Comparison of ENCODE assay signal across 1 cellular context in the genomic region with DNA sequence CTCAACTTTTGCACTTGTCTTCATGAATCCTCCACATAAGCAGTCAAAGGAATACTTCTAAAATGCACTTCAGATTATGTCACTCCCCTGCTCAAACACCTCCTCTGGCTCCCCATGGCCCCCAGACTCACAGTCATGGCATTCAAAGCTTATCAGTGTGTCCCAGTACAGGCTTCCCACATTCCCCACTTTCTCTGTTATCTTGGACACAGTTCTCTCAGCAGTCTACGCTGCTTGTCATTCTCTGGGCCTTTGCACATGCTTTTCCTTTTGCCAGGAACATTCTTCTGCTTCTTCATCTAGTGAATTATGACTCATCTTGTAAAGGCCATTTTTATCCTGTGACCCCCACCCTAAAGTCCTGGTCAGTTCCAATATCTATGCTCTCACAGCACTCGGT.
TF ChIP-seq lines count a peak whose summit lies in the region.

No MANE protein-coding gene starts in this region.

TF ChIP-seq in K562, 482 proteins besides CTCF, POLR2A, EP300 and RAD21 (continued from another document and continues in another):
- TF ChIP-seq, protein P1, sequence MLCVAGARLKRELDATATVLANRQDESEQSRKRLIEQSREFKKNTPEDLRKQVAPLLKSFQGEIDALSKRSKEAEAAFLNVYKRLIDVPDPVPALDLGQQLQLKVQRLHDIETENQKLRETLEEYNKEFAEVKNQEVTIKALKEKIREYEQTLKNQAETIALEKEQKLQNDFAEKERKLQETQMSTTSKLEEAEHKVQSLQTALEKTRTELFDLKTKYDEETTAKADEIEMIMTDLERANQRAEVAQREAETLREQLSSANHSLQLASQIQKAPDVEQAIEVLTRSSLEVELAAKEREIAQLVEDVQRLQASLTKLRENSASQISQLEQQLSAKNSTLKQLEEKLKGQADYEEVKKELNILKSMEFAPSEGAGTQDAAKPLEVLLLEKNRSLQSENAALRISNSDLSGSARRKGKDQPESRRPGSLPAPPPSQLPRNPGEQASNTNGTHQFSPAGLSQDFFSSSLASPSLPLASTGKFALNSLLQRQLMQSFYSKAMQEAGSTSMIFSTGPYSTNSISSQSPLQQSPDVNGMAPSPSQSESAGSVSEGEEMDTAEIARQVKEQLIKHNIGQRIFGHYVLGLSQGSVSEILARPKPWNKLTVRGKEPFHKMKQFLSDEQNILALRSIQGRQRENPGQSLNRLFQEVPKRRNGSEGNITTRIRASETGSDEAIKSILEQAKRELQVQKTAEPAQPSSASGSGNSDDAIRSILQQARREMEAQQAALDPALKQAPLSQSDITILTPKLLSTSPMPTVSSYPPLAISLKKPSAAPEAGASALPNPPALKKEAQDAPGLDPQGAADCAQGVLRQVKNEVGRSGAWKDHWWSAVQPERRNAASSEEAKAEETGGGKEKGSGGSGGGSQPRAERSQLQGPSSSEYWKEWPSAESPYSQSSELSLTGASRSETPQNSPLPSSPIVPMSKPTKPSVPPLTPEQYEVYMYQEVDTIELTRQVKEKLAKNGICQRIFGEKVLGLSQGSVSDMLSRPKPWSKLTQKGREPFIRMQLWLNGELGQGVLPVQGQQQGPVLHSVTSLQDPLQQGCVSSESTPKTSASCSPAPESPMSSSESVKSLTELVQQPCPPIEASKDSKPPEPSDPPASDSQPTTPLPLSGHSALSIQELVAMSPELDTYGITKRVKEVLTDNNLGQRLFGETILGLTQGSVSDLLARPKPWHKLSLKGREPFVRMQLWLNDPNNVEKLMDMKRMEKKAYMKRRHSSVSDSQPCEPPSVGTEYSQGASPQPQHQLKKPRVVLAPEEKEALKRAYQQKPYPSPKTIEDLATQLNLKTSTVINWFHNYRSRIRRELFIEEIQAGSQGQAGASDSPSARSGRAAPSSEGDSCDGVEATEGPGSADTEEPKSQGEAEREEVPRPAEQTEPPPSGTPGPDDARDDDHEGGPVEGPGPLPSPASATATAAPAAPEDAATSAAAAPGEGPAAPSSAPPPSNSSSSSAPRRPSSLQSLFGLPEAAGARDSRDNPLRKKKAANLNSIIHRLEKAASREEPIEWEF (CRISPR knock-in tag; IDR thresholded peaks at IDR 0.05), result no peak
- peak; percentile 53 for TF ChIP-seq ARID1B (IDR thresholded peaks at IDR 0.05)
- TF ChIP-seq JUN (IDR thresholded peaks at IDR 0.05; ENCODE audit: borderline replicate concordance, low read depth, low read length), result no peak
- no peak for TF ChIP-seq JUN (CRISPR knock-in tag; IDR thresholded peaks at IDR 0.05; ENCODE audit: borderline replicate concordance)
- no peak for TF ChIP-seq FOXA3 (CRISPR knock-in tag; conservative IDR thresholded peaks at IDR 0.05 in 1 of 2, IDR thresholded peaks at IDR 0.05 in 1 of 2)
- TF ChIP-seq HDAC1 (IDR thresholded peaks at IDR 0.05), result peak in 1 of 2 experiments; percentile 37; a peak in 1 of 4 replicates
- TF ChIP-seq, protein P2, sequence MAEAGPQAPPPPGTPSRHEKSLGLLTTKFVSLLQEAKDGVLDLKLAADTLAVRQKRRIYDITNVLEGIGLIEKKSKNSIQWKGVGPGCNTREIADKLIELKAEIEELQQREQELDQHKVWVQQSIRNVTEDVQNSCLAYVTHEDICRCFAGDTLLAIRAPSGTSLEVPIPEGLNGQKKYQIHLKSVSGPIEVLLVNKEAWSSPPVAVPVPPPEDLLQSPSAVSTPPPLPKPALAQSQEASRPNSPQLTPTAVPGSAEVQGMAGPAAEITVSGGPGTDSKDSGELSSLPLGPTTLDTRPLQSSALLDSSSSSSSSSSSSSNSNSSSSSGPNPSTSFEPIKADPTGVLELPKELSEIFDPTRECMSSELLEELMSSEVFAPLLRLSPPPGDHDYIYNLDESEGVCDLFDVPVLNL (CRISPR knock-in tag; IDR thresholded peaks at IDR 0.05; ENCODE audit: low read depth), result no peak
- TF ChIP-seq TRIM24 (IDR thresholded peaks at IDR 0.05), result peak in 1 of 2 experiments; percentile 25; a peak in 1 of 4 replicates
- no peak for TF ChIP-seq GTF2A2 (tag; IDR thresholded peaks at IDR 0.05)
- TF ChIP-seq SMARCA4 (IDR thresholded peaks at IDR 0.05), result 0 out of 2 replicates have a peak, but pooled peaks have one; percentile 18
- no peak for TF ChIP-seq CREM (IDR thresholded peaks at IDR 0.05; ENCODE audit: low read depth)
- no peak for TF ChIP-seq ZNF239 (CRISPR knock-in tag; IDR thresholded peaks at IDR 0.05)
- no peak for TF ChIP-seq NRF1 (conservative IDR thresholded peaks at IDR 0.05 in 1 of 2, IDR thresholded peaks at IDR 0.05 in 1 of 2)
- TF ChIP-seq NFIC (IDR thresholded peaks at IDR 0.05), result peak; percentile 22; the same call in 1 of the 2 replicates
- no peak for TF ChIP-seq HNRNPK (IDR thresholded peaks at IDR 0.05; ENCODE audit: low read depth, low read length, poor library complexity, severe bottlenecking)
- no peak for TF ChIP-seq ZNF124 (CRISPR knock-in tag; IDR thresholded peaks at IDR 0.05)
- TF ChIP-seq CBFA2T2 (conservative IDR thresholded peaks at IDR 0.05), result peak; percentile 59; the same call in 1 of the 2 replicates
- TF ChIP-seq ZNF253 (CRISPR knock-in tag; conservative IDR thresholded peaks at IDR 0.05), result no peak
- TF ChIP-seq, protein P3, sequence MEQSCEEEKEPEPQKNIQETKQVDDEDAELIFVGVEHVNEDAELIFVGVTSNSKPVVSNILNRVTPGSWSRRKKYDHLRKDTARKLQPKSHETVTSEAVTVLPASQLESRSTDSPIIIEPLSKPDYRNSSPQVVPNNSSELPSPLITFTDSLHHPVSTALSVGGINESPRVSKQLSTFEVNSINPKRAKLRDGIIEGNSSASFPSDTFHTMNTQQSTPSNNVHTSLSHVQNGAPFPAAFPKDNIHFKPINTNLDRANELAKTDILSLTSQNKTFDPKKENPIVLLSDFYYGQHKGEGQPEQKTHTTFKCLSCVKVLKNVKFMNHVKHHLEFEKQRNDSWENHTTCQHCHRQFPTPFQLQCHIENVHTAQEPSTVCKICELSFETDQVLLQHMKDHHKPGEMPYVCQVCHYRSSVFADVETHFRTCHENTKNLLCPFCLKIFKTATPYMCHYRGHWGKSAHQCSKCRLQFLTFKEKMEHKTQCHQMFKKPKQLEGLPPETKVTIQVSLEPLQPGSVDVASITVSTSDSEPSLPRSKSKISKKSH (CRISPR knock-in tag; IDR thresholded peaks at IDR 0.05), result no peak
- no peak for TF ChIP-seq DNMT1 (IDR thresholded peaks at IDR 0.05)
- TF ChIP-seq ETV1 (tag; conservative IDR thresholded peaks at IDR 0.05; ENCODE audit: low read depth), result no peak
- TF ChIP-seq, protein P4, sequence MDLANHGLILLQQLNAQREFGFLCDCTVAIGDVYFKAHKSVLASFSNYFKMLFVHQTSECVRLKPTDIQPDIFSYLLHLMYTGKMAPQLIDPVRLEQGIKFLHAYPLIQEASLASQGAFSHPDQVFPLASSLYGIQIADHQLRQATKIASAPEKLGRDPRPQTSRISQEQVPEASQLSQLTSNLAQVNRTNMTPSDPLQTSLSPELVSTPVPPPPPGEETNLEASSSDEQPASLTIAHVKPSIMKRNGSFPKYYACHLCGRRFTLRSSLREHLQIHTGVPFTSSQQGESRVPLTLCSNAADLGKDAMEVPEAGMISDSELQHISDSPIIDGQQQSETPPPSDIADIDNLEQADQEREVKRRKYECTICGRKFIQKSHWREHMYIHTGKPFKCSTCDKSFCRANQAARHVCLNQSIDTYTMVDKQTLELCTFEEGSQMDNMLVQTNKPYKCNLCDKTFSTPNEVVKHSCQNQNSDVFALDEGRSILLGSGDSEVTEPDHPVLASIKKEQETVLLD (IDR thresholded peaks at IDR 0.05), result 0 out of 2 replicates have a peak, but pooled peaks have one; percentile 31
- no peak for TF ChIP-seq ZNF274 (IDR thresholded peaks at IDR 0.05; ENCODE audit: borderline replicate concordance, low read depth, low read length)
- TF ChIP-seq TCF7 (IDR thresholded peaks at IDR 0.05; ENCODE audit: borderline replicate concordance), result no peak
- TF ChIP-seq SMARCA5 (IDR thresholded peaks at IDR 0.05), result peak; percentile 30; the same call in 1 of the 2 replicates
- TF ChIP-seq CREB1 (IDR thresholded peaks at IDR 0.05), result no peak
- TF ChIP-seq CREB1 (CRISPR knock-in tag; IDR thresholded peaks at IDR 0.05), result no peak
- peak; percentile 9; the same call in 1 of the 2 replicates for TF ChIP-seq KLF16 (IDR thresholded peaks at IDR 0.05)
- 0 out of 2 replicates have a peak, but pooled peaks have one; percentile 26 for TF ChIP-seq SMARCE1 (IDR thresholded peaks at IDR 0.05)
- TF ChIP-seq ZNF431 (CRISPR knock-in tag; IDR thresholded peaks at IDR 0.05), result no peak
- TF ChIP-seq NELFE (IDR thresholded peaks at IDR 0.05; ENCODE audit: insufficient read depth, insufficient read length), result no peak
- TF ChIP-seq TEAD2 (tag; IDR thresholded peaks at IDR 0.05), result no peak
- TF ChIP-seq, protein P5, sequence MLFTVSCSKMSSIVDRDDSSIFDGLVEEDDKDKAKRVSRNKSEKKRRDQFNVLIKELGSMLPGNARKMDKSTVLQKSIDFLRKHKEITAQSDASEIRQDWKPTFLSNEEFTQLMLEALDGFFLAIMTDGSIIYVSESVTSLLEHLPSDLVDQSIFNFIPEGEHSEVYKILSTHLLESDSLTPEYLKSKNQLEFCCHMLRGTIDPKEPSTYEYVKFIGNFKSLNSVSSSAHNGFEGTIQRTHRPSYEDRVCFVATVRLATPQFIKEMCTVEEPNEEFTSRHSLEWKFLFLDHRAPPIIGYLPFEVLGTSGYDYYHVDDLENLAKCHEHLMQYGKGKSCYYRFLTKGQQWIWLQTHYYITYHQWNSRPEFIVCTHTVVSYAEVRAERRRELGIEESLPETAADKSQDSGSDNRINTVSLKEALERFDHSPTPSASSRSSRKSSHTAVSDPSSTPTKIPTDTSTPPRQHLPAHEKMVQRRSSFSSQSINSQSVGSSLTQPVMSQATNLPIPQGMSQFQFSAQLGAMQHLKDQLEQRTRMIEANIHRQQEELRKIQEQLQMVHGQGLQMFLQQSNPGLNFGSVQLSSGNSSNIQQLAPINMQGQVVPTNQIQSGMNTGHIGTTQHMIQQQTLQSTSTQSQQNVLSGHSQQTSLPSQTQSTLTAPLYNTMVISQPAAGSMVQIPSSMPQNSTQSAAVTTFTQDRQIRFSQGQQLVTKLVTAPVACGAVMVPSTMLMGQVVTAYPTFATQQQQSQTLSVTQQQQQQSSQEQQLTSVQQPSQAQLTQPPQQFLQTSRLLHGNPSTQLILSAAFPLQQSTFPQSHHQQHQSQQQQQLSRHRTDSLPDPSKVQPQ (CRISPR knock-in tag; IDR thresholded peaks at IDR 0.05; ENCODE audit: borderline replicate concordance), result no peak
- peak; percentile 64 for TF ChIP-seq BCOR (IDR thresholded peaks at IDR 0.05)
- TF ChIP-seq, protein P6, sequence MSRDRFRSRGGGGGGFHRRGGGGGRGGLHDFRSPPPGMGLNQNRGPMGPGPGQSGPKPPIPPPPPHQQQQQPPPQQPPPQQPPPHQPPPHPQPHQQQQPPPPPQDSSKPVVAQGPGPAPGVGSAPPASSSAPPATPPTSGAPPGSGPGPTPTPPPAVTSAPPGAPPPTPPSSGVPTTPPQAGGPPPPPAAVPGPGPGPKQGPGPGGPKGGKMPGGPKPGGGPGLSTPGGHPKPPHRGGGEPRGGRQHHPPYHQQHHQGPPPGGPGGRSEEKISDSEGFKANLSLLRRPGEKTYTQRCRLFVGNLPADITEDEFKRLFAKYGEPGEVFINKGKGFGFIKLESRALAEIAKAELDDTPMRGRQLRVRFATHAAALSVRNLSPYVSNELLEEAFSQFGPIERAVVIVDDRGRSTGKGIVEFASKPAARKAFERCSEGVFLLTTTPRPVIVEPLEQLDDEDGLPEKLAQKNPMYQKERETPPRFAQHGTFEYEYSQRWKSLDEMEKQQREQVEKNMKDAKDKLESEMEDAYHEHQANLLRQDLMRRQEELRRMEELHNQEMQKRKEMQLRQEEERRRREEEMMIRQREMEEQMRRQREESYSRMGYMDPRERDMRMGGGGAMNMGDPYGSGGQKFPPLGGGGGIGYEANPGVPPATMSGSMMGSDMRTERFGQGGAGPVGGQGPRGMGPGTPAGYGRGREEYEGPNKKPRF (IDR thresholded peaks at IDR 0.05; ENCODE audit: low read depth, low read length), result no peak
- no peak for TF ChIP-seq ARHGAP35 (IDR thresholded peaks at IDR 0.05; ENCODE audit: partially characterized antibody)
- TF ChIP-seq, protein P7, sequence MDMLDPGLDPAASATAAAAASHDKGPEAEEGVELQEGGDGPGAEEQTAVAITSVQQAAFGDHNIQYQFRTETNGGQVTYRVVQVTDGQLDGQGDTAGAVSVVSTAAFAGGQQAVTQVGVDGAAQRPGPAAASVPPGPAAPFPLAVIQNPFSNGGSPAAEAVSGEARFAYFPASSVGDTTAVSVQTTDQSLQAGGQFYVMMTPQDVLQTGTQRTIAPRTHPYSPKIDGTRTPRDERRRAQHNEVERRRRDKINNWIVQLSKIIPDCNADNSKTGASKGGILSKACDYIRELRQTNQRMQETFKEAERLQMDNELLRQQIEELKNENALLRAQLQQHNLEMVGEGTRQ (CRISPR knock-in tag; IDR thresholded peaks at IDR 0.05), result no peak
- peak; percentile 58 for TF ChIP-seq ZFP36 (IDR thresholded peaks at IDR 0.05; ENCODE audit: low read depth, low read length, partially characterized antibody)
- no peak for TF ChIP-seq NONO (IDR thresholded peaks at IDR 0.05; ENCODE audit: low read depth in 2 of 2, low read length in 1 of 2)
- peak; percentile 79 for TF ChIP-seq CBFA2T3 (IDR thresholded peaks at IDR 0.05)
- TF ChIP-seq, protein P8, sequence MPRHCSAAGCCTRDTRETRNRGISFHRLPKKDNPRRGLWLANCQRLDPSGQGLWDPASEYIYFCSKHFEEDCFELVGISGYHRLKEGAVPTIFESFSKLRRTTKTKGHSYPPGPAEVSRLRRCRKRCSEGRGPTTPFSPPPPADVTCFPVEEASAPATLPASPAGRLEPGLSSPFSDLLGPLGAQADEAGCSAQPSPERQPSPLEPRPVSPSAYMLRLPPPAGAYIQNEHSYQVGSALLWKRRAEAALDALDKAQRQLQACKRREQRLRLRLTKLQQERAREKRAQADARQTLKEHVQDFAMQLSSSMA (CRISPR knock-in tag; IDR thresholded peaks at IDR 0.05), result no peak
- TF ChIP-seq ZNF174 (CRISPR knock-in tag; IDR thresholded peaks at IDR 0.05), result no peak
- no peak for TF ChIP-seq SAFB2 (IDR thresholded peaks at IDR 0.05; ENCODE audit: borderline replicate concordance, low read depth, low read length, severe bottlenecking)
- no peak for TF ChIP-seq ADNP (tag; IDR thresholded peaks at IDR 0.05)
- no peak for TF ChIP-seq TOE1 (IDR thresholded peaks at IDR 0.05; ENCODE audit: borderline replicate concordance)
- TF ChIP-seq TOE1 (CRISPR knock-in tag; IDR thresholded peaks at IDR 0.05; ENCODE audit: borderline replicate concordance, low read depth), result no peak
- TF ChIP-seq ZNF232 (CRISPR knock-in tag; IDR thresholded peaks at IDR 0.05), result no peak
- no peak for TF ChIP-seq POU5F1 (IDR thresholded peaks at IDR 0.05; ENCODE audit: borderline replicate concordance, low read depth, low read length, partially characterized antibody)
- TF ChIP-seq, protein P9, sequence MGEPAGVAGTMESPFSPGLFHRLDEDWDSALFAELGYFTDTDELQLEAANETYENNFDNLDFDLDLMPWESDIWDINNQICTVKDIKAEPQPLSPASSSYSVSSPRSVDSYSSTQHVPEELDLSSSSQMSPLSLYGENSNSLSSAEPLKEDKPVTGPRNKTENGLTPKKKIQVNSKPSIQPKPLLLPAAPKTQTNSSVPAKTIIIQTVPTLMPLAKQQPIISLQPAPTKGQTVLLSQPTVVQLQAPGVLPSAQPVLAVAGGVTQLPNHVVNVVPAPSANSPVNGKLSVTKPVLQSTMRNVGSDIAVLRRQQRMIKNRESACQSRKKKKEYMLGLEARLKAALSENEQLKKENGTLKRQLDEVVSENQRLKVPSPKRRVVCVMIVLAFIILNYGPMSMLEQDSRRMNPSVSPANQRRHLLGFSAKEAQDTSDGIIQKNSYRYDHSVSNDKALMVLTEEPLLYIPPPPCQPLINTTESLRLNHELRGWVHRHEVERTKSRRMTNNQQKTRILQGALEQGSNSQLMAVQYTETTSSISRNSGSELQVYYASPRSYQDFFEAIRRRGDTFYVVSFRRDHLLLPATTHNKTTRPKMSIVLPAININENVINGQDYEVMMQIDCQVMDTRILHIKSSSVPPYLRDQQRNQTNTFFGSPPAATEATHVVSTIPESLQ (CRISPR knock-in tag; IDR thresholded peaks at IDR 0.05), result no peak
- TF ChIP-seq MYNN (IDR thresholded peaks at IDR 0.05), result no peak
- TF ChIP-seq MYNN (CRISPR knock-in tag; IDR thresholded peaks at IDR 0.05), result no peak
- peak; percentile 67 for TF ChIP-seq ESRRA (IDR thresholded peaks at IDR 0.05; ENCODE audit: borderline replicate concordance, low read depth)
